Comparison of ENCODE assay signal across 1 cellular context in genomic region chr18:63422087-63422861, GRCh38.
TF ChIP-seq lines count a peak whose summit lies in the region.

Gene VPS4B (minus strand): TSS chr18:63422476. CDS start chr18:63422259, 217 bp downstream.

TF ChIP-seq in A549, 52 proteins besides CTCF, POLR2A, EP300 and RAD21 (continued from another document):
- TF ChIP-seq PHF8 (IDR thresholded peaks at IDR 0.05; ENCODE audit: borderline replicate concordance, low read depth) = peak; percentile 31; the same call in 1 of the 2 replicates
- TF ChIP-seq REST (IDR thresholded peaks at IDR 0.05) = no peak
- no peak for TF ChIP-seq EHMT2 (IDR thresholded peaks at IDR 0.05; ENCODE audit: low read depth)
- no peak for TF ChIP-seq HOXB5 (CRISPR knock-in tag; IDR thresholded peaks at IDR 0.05)
